8 cellular contexts compared by ENCODE assay signal in the genomic region with DNA sequence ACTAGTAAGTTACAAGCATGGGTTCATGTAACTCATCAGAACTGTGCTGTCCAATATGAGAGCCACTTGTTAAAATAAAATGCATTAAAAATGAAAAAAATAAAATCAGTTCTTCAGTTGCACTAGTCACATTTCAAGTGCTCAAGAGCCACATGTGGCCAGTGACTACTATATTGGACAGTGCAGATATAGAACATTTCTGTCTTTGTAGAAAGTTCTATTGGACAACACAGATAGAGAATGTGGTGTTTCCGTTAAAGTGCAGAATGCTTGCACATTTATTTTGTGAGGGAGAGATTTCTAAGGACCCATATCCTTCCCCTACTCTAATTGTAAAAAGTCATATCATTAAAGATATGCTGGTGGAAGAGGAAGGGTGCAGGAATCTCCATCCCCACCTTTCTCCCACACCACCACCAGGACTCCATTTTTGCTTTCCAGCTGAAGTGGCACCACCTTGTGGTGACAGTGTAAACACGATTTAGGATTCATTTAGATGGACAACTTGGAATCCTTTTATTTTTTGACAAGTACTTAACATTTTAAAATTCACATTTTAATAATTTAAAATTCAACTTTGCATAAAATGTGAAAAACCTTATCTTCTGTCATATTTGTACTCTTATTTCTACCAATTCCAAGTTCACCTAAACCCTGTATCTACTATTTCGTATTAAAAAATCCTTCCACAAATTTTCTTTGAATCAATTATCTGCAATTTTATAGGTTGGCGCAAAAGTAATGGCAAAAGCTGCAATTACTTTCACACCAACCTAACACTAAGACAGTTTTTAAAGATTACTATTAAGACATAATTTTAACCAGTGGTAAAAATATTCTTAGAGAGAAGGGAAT. TPM values are rescaled to one million over a fixed set of nuclear protein-coding genes. Genes with fewer than 3 reads are reported as not detected.
A peak's percentile ranks its signal among the peaks of the same experiment; 100 is the strongest.
DNase-seq lines count a peak whose midpoint lies in the region; ATAC-seq, FAIRE-seq and TF ChIP-seq lines count a peak whose summit lies in the region.

No MANE protein-coding gene starts in this region.

- CTCF ChIA-PET in RWPE1 (lab: Yijun Ruan, JAX): interaction anchor here (0.5 to 2.1 kb wide), 5 partner anchors 9 to 1275 kb away, joined by 3 to 8 read pairs (median 4); no protein-coding TSS in a partner anchor

- peaks cover 3% of the 10 kb centered on the region for H3K4me1 Mint-ChIP-seq in neural crest cell

- peak; percentile 63 for ATAC-seq in esophagus mucosa
- no peak for ATAC-seq in HG03439 (IDR thresholded peaks at IDR 0.05; ENCODE audit: unreplicated experiment)

- FAIRE-seq in HTR-8/SVneo (lab: Jason Lieb, UNC): no peak

- peaks cover 5% of the 10 kb centered on the region for H3K27me3 Mint-ChIP-seq in neural crest cell (ENCODE audit: low read depth)

- H3K9me3 Mint-ChIP-seq in neural crest cell: no peaks in the 10 kb centered on the region

- no peak overlapping the region for H3K27ac ChIP-seq in RWPE1

- POLR2A ChIA-PET in RWPE1 (lab: Yijun Ruan, JAX; ENCODE audit: low non-redundant PET): no interaction called here

- peak; percentile 75 for TF ChIP-seq CTCF in RWPE1 (conservative IDR thresholded peaks at IDR 0.05; ENCODE audit: low read depth)
- peak; percentile 87 for TF ChIP-seq CTCF in neural crest cell (conservative IDR thresholded peaks at IDR 0.05)

- H3K27ac Mint-ChIP-seq in neural crest cell (ENCODE audit: unreplicated experiment): no peak overlapping the region

- H3K4me3 Mint-ChIP-seq in neural crest cell: no peak overlapping the region

- no peaks in the 10 kb centered on the region for H3K36me3 Mint-ChIP-seq in neural crest cell (ENCODE audit: low read depth)

- DNase-seq in NCI-H510A treated with DMSO at 0.1 percent for 48 hours (lab: John Stamatoyannopoulos, UW) (peak; percentile 29), NCI-H510A (lab: John Stamatoyannopoulos, UW) (no peak), HTR-8/SVneo (ENCODE audit: insufficient read length, low spot score) (peak; percentile 52), RWPE1 (ENCODE audit: low spot score) (peak; percentile 57), neural crest cell (ENCODE audit: low read depth, low spot score) (peak; percentile 39), NCI-H187 treated with DMSO at 0.1 percent for 48 hours (lab: John Stamatoyannopoulos, UW) (no peak)

RNA-seq across cellular contexts. Expression of a gene that starts 9.4 kb away (rescaled TPM):
- total RNA-seq in esophagus mucosa (1.6 TPM), neural crest cell (1.0 TPM in 2 replicates)

Comparison
In these comparisons a context has a peak if more than half of its experiments do, and no peak if none do; other contexts are left out.
1. DNase-seq: peak in NCI-H510A treated with DMSO at 0.1 percent for 48 hours (single experiment), HTR-8/SVneo (single experiment), RWPE1 (single experiment) and neural crest cell (single experiment); none in NCI-H510A (single experiment) and NCI-H187 treated with DMSO at 0.1 percent for 48 hours (single experiment).